ENCODE assay signal across 8 cellular contexts in the genomic region with DNA sequence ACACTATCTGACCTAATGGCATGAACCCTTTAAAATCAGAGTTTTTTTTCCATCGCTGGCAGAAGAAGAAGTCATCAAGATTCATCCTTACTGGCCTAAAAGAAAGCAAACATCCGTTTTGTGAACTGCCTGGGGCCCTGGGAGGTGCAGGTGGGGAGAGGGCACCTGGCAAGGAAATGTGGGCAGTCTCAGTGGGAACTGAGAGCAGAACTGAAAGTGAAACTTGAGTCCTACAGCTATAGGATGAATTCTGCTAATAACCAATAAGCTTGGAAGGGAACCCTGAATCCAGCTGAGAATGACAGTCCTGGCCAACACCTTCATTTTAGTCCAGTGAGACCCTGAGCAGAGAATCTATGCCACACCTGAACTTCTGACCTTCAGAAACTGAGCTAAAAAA.
DNase-seq lines count a peak whose midpoint lies in the region; ATAC-seq and TF ChIP-seq lines count a peak whose summit lies in the region.

No MANE protein-coding gene starts in this region.

- ATAC-seq in SK-N-SH treated with all-trans-retinoic acid at 6 μM for 48 hours (no peak), GM23338 (no peak), left lobe of liver (peak; percentile 69)

- POLR2A ChIA-PET in SK-N-SH (lab: Yijun Ruan, JAX), result no interaction called here

- peak overlapping the region; percentile 14; a peak in 2 of 4 replicates for H3K4me3 ChIP-seq in SK-N-SH (ENCODE audit: low read depth in 2 of 2, low read length in 1 of 2)
- no peak overlapping the region for H3K4me3 ChIP-seq in GM23338

- H3F3A ChIP-seq in SK-N-SH (replicated peaks; ENCODE audit: insufficient read depth) (no peaks in the 10 kb centered on the region), GM23338 (replicated peaks; ENCODE audit: low read depth) (no peaks in the 10 kb centered on the region)

- H2AFZ ChIP-seq in SK-N-SH (ENCODE audit: low read depth), result no peak overlapping the region
- H2AFZ ChIP-seq in GM23338, result peak overlapping the region; percentile 19; the same call in 1 of the 2 replicates

- H3K27ac ChIP-seq in SK-N-SH (ENCODE audit: low read depth in 2 of 2, low read length in 1 of 2) (no peak overlapping the region), GM23338 (ENCODE audit: low read depth) (no peak overlapping the region)

- H3K27me3 ChIP-seq in SK-N-SH (ENCODE audit: insufficient read depth) (no peaks in the 10 kb centered on the region), GM23338 (ENCODE audit: insufficient read depth) (no peaks in the 10 kb centered on the region)

- H3K36me3 ChIP-seq in SK-N-SH (replicated peaks in 1 of 2; ENCODE audit: control insufficient read depth in 1 of 2, insufficient read depth in 2 of 2, low read length in 1 of 2), result no peaks in the 10 kb centered on the region
- H3K36me3 ChIP-seq in GM23338 (ENCODE audit: insufficient read depth), result no peaks in the 10 kb centered on the region

- no peak overlapping the region; the same call in 1 of the 2 replicates for H3K4me2 ChIP-seq in SK-N-SH
- H3K4me2 ChIP-seq in GM23338, result no peak overlapping the region

- no peak overlapping the region for H3K9ac ChIP-seq in SK-N-SH

- no peak overlapping the region for H3K27ac Mint-ChIP-seq in GM23338

- H3K9me3 ChIP-seq in SK-N-SH, result no peaks in the 10 kb centered on the region

- H4K20me1 ChIP-seq in SK-N-SH (ENCODE audit: insufficient read depth) (no peaks in the 10 kb centered on the region), GM23338 (replicated peaks; ENCODE audit: insufficient read depth) (no peaks in the 10 kb centered on the region)

- H3K27me3 Mint-ChIP-seq in GM23338 (ENCODE audit: insufficient read depth, low read depth, poor library complexity), result no peaks in the 10 kb centered on the region

- no peak for TF ChIP-seq EP300 in SK-N-SH (IDR thresholded peaks at IDR 0.05; ENCODE audit: borderline replicate concordance in 1 of 2, low read depth in 1 of 2, low read length in 1 of 2)

- H3K9me3 Mint-ChIP-seq in GM23338, result no peaks in the 10 kb centered on the region

- H3K4me1 Mint-ChIP-seq in GM23338, result peaks cover 3% of the 10 kb centered on the region; the same call in 2 of the 3 replicates

- no peaks in the 10 kb centered on the region for H3K79me2 ChIP-seq in SK-N-SH (ENCODE audit: insufficient read depth)
- no peaks in the 10 kb centered on the region for H3K79me2 ChIP-seq in GM23338 (replicated peaks; ENCODE audit: insufficient read depth)

- CTCF ChIA-PET in SK-N-SH (lab: Yijun Ruan, JAX), result no interaction called here

- TF ChIP-seq RAD21 in SK-N-SH (IDR thresholded peaks at IDR 0.05; ENCODE audit: low read length), result no peak

- WGBS in SK-N-SH (ENCODE audit: low lambda C conversion rate), result 15% methylated on average over 2 of the region's 2 CpGs

- no peak for DNase-seq in SK-N-SH
- no peak for DNase-seq in GM23338 (ENCODE audit: low spot score)
- peak; percentile 28 for DNase-seq in M059J (ENCODE audit: low read depth)
- no peak for DNase-seq in left lobe of liver (ENCODE audit: low spot score)
- no peak for DNase-seq in 8988T
- no peak for DNase-seq in ACHN
- DNase-seq in NCI-H128 (lab: John Stamatoyannopoulos, UW; ENCODE audit: unreplicated experiment), result no peak

- H3K9me2 ChIP-seq in SK-N-SH (no peaks in the 10 kb centered on the region), GM23338 (ENCODE audit: insufficient read depth) (no peaks in the 10 kb centered on the region)

- H3K36me3 Mint-ChIP-seq in GM23338 (ENCODE audit: low read depth), result no peaks in the 10 kb centered on the region

- H3K4me3 Mint-ChIP-seq in GM23338, result no peak overlapping the region

- in situ Hi-C loops in ACHN (cut with HindIII; ENCODE audit: low pct_ligation_motif_present, low pct_unique_long_range_greater_than_20kb, low sequenced_read_pairs), result no loop called here

- no peak for TF ChIP-seq CTCF in SK-N-SH (IDR thresholded peaks at IDR 0.05)
- TF ChIP-seq CTCF in GM23338 (conservative IDR thresholded peaks at IDR 0.05; ENCODE audit: low read depth in 2 of 2), result no peak

- H3K4me1 ChIP-seq in SK-N-SH (ENCODE audit: control insufficient read depth in 1 of 2, insufficient read depth in 2 of 2, low read depth in 1 of 2, low read length in 1 of 2), result no peaks in the 10 kb centered on the region
- no peaks in the 10 kb centered on the region for H3K4me1 ChIP-seq in GM23338 (ENCODE audit: insufficient read depth)

TF ChIP-seq in SK-N-SH, 30 proteins besides CTCF, POLR2A, EP300 and RAD21 (continues in another document):
- TF ChIP-seq TEAD4 (IDR thresholded peaks at IDR 0.05; ENCODE audit: borderline replicate concordance, insufficient read depth) (no peak), MEF2A (IDR thresholded peaks at IDR 0.05; ENCODE audit: borderline replicate concordance, low read depth) (no peak), FOXM1 (IDR thresholded peaks at IDR 0.05; ENCODE audit: low read depth) (no peak), RFX5 (IDR thresholded peaks at IDR 0.05; ENCODE audit: low read length) (no peak), TAF1 (IDR thresholded peaks at IDR 0.05; ENCODE audit: borderline replicate concordance, low read depth, low read length) (no peak)

TF ChIP-seq in SK-N-SH treated with all-trans-retinoic acid at 6 μM for 48 hours, 23 proteins besides CTCF, POLR2A, EP300 and RAD21:
- no peak for TF ChIP-seq ARNTL (CRISPR knock-in tag; IDR thresholded peaks at IDR 0.05; ENCODE audit: borderline replicate concordance, low read depth)

TF ChIP-seq in GM23338, 12 proteins besides CTCF, POLR2A, EP300 and RAD21 (continues in another document):
- TF ChIP-seq ZNF331 (CRISPR knock-in tag; IDR thresholded peaks at IDR 0.05; ENCODE audit: low read depth) (no peak), JUNB (IDR thresholded peaks at IDR 0.05; ENCODE audit: unreplicated experiment) (no peak)
- TF ChIP-seq, protein P1, sequence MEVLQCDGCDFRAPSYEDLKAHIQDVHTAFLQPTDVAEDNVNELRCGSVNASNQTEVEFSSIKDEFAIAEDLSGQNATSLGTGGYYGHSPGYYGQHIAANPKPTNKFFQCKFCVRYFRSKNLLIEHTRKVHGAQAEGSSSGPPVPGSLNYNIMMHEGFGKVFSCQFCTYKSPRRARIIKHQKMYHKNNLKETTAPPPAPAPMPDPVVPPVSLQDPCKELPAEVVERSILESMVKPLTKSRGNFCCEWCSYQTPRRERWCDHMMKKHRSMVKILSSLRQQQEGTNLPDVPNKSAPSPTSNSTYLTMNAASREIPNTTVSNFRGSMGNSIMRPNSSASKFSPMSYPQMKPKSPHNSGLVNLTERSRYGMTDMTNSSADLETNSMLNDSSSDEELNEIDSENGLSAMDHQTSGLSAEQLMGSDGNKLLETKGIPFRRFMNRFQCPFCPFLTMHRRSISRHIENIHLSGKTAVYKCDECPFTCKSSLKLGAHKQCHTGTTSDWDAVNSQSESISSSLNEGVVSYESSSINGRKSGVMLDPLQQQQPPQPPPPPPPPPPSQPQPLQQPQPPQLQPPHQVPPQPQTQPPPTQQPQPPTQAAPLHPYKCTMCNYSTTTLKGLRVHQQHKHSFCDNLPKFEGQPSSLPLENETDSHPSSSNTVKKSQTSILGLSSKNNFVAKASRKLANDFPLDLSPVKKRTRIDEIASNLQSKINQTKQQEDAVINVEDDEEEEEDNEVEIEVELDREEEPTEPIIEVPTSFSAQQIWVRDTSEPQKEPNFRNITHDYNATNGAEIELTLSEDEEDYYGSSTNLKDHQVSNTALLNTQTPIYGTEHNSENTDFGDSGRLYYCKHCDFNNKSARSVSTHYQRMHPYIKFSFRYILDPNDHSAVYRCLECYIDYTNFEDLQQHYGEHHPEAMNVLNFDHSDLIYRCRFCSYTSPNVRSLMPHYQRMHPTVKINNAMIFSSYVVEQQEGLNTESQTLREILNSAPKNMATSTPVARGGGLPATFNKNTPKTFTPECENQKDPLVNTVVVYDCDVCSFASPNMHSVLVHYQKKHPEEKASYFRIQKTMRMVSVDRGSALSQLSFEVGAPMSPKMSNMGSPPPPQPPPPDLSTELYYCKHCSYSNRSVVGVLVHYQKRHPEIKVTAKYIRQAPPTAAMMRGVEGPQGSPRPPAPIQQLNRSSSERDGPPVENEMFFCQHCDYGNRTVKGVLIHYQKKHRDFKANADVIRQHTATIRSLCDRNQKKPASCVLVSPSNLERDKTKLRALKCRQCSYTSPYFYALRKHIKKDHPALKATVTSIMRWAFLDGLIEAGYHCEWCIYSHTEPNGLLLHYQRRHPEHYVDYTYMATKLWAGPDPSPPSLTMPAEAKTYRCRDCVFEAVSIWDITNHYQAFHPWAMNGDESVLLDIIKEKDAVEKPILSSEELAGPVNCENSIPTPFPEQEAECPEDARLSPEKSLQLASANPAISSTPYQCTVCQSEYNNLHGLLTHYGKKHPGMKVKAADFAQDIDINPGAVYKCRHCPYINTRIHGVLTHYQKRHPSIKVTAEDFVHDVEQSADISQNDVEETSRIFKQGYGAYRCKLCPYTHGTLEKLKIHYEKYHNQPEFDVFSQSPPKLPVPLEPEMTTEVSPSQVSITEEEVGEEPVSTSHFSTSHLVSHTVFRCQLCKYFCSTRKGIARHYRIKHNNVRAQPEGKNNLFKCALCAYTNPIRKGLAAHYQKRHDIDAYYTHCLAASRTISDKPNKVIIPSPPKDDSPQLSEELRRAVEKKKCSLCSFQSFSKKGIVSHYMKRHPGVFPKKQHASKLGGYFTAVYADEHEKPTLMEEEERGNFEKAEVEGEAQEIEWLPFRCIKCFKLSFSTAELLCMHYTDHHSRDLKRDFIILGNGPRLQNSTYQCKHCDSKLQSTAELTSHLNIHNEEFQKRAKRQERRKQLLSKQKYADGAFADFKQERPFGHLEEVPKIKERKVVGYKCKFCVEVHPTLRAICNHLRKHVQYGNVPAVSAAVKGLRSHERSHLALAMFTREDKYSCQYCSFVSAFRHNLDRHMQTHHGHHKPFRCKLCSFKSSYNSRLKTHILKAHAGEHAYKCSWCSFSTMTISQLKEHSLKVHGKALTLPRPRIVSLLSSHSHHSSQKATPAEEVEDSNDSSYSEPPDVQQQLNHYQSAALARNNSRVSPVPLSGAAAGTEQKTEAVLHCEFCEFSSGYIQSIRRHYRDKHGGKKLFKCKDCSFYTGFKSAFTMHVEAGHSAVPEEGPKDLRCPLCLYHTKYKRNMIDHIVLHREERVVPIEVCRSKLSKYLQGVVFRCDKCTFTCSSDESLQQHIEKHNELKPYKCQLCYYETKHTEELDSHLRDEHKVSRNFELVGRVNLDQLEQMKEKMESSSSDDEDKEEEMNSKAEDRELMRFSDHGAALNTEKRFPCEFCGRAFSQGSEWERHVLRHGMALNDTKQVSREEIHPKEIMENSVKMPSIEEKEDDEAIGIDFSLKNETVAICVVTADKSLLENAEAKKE (CRISPR knock-in tag; IDR thresholded peaks at IDR 0.05), result no peak
- TF ChIP-seq, protein P2, sequence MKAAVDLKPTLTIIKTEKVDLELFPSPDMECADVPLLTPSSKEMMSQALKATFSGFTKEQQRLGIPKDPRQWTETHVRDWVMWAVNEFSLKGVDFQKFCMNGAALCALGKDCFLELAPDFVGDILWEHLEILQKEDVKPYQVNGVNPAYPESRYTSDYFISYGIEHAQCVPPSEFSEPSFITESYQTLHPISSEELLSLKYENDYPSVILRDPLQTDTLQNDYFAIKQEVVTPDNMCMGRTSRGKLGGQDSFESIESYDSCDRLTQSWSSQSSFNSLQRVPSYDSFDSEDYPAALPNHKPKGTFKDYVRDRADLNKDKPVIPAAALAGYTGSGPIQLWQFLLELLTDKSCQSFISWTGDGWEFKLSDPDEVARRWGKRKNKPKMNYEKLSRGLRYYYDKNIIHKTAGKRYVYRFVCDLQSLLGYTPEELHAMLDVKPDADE (IDR thresholded peaks at IDR 0.05), result no peak
